In genomic region chr2:134119117-134119671, GRCh38 we compare ENCODE assay signal across 8 cellular contexts.
A peak's percentile ranks its signal among the peaks of the same experiment; 100 is the strongest.
DNase-seq lines count a peak whose midpoint lies in the region; ATAC-seq and TF ChIP-seq lines count a peak whose summit lies in the region.

No MANE protein-coding gene starts in this region.

- H4K20me1 ChIP-seq in neural progenitor cell (ENCODE audit: low read depth): peaks cover 28% of the 10 kb centered on the region

- peaks cover 36% of the 10 kb centered on the region for H3K79me2 ChIP-seq in neural progenitor cell (ENCODE audit: low read depth)

- no peaks in the 10 kb centered on the region for H3K27me3 Mint-ChIP-seq in dendritic cell treated with granulocyte-macrophage colony-stimulating factor and Interleukin-4, amounts not matched to agents 40 ng/mL and 50 ng/mL, for 4 days
- H3K27me3 Mint-ChIP-seq in neural progenitor cell (ENCODE audit: insufficient read depth, low read depth): peaks cover 8% of the 10 kb centered on the region

- H3K36me3 Mint-ChIP-seq in dendritic cell treated with granulocyte-macrophage colony-stimulating factor and Interleukin-4, amounts not matched to agents 40 ng/mL and 50 ng/mL, for 4 days (ENCODE audit: low read depth): peaks cover 27% of the 10 kb centered on the region
- H3K36me3 Mint-ChIP-seq in neural progenitor cell: no peaks in the 10 kb centered on the region

- no peak overlapping the region for H3K27ac ChIP-seq in neural progenitor cell

- peak overlapping the region; percentile 91 for H3K4me2 ChIP-seq in neural progenitor cell

- peak overlapping the region; percentile 94 for H3K4me3 Mint-ChIP-seq in dendritic cell treated with granulocyte-macrophage colony-stimulating factor and Interleukin-4, amounts not matched to agents 40 ng/mL and 50 ng/mL, for 4 days
- peak overlapping the region; percentile 97 for H3K4me3 Mint-ChIP-seq in neural progenitor cell

- H3K36me3 ChIP-seq in neural progenitor cell: no peaks in the 10 kb centered on the region

- DNase-seq in GM12864 (ENCODE audit: low read depth): peak; percentile 48
- no peak for DNase-seq in LNCaP clone FGC (ENCODE audit: low read depth)
- DNase-seq in neural progenitor cell (ENCODE audit: low spot score): no peak
- DNase-seq in NCI-H2107 treated with DMSO at 0.1 percent for 48 hours (lab: John Stamatoyannopoulos, UW; ENCODE audit: unreplicated experiment): no peak
- no peak for DNase-seq in NCI-H1417 treated with DMSO at 0.1 percent for 48 hours (lab: John Stamatoyannopoulos, UW)
- DNase-seq in NCI-H526 treated with DMSO at 0.1 percent for 48 hours (lab: John Stamatoyannopoulos, UW): no peak

- no peak overlapping the region for H3K9ac ChIP-seq in neural progenitor cell

- intact Hi-C loops in dendritic cell treated with granulocyte-macrophage colony-stimulating factor and Interleukin-4, amounts not matched to agents 40 ng/mL and 50 ng/mL, for 4 days (cut with micrococcal nuclease): loop anchor here (5.0 kb wide), 3 partner anchors 88 to 778 kb away; no protein-coding TSS in a partner anchor

- no peaks in the 10 kb centered on the region for H3F3A ChIP-seq in neural progenitor cell (ENCODE audit: low read depth)

- peaks cover 10% of the 10 kb centered on the region for H3K27me3 ChIP-seq in neural progenitor cell

- peak overlapping the region; percentile 52 for H2AFZ ChIP-seq in neural progenitor cell (replicated peaks)

- H3K9me3 Mint-ChIP-seq in dendritic cell treated with granulocyte-macrophage colony-stimulating factor and Interleukin-4, amounts not matched to agents 40 ng/mL and 50 ng/mL, for 4 days: no peaks in the 10 kb centered on the region
- no peaks in the 10 kb centered on the region for H3K9me3 Mint-ChIP-seq in neural progenitor cell

- peaks cover 12% of the 10 kb centered on the region for H3K4me1 ChIP-seq in neural progenitor cell

- ATAC-seq in GM21723 (IDR thresholded peaks at IDR 0.05; ENCODE audit: unreplicated experiment): peak; percentile 22

- H3K4me1 Mint-ChIP-seq in dendritic cell treated with granulocyte-macrophage colony-stimulating factor and Interleukin-4, amounts not matched to agents 40 ng/mL and 50 ng/mL, for 4 days (ENCODE audit: low read depth): peaks cover 44% of the 10 kb centered on the region
- peaks cover 34% of the 10 kb centered on the region for H3K4me1 Mint-ChIP-seq in neural progenitor cell

- H3K27ac Mint-ChIP-seq in dendritic cell treated with granulocyte-macrophage colony-stimulating factor and Interleukin-4, amounts not matched to agents 40 ng/mL and 50 ng/mL, for 4 days: peak overlapping the region; percentile 87
- H3K27ac Mint-ChIP-seq in neural progenitor cell: peak overlapping the region; percentile 97

- TF ChIP-seq CTCF in GM12864 (IDR thresholded peaks at IDR 0.05; ENCODE audit: low read depth, low read length, missing control alignments) (no peak), LNCaP clone FGC (IDR thresholded peaks at IDR 0.05; ENCODE audit: control insufficient read depth, extremely low read depth, insufficient read depth) (no peak), neural progenitor cell (IDR thresholded peaks at IDR 0.05) (no peak)

- H3K4me3 ChIP-seq in GM12864 (ENCODE audit: low read depth, low read length) (peak overlapping the region; percentile 76), LNCaP clone FGC (ENCODE audit: low read depth, low read length) (peak overlapping the region; percentile 79), neural progenitor cell (peak overlapping the region; percentile 88)

- H3K9me3 ChIP-seq in neural progenitor cell (ENCODE audit: low read depth): no peaks in the 10 kb centered on the region
